Comparison of ENCODE assay signal across 7 cellular contexts in genomic region chr17:82968033-82968841, GRCh38.
A peak's percentile ranks its signal among the peaks of the same experiment; 100 is the strongest.
DNase-seq lines count a peak whose midpoint lies in the region; ATAC-seq, FAIRE-seq and TF ChIP-seq lines count a peak whose summit lies in the region.
"Not testable (repeated sequence)": the region's sequence is repeated elsewhere in the genome, so short reads cannot be mapped to it uniquely, and the experiment has no call there.

No MANE protein-coding gene starts in this region.

- not testable (repeated sequence) for H3K36me3 ChIP-seq in BLaER1 treated with 17β-estradiol and CSF1 and Interleukin-3, amounts not matched to agents 10 nM and 100 nM; OCI-LY1 (ENCODE audit: insufficient read depth, low read length)

- peaks cover 25% of the 10 kb centered on the region for H3K27me3 Mint-ChIP-seq in stimulated activated memory B cell treated with anti-CD40 and anti-IgM and Interleukin-4, amounts not matched to agents 10 μg/mL and 1 μg/mL and 100 μg/mL, for 72 hours

- H3K4me1 Mint-ChIP-seq in stimulated activated memory B cell treated with anti-CD40 and anti-IgM and Interleukin-4, amounts not matched to agents 10 μg/mL and 1 μg/mL and 100 μg/mL, for 72 hours, result peaks cover 42% of the 10 kb centered on the region

- peaks cover 0 to 61% (median 0%) of the 10 kb centered on the region in 11 experiments; a peak in 11 of 22 replicates for H3K27me3 ChIP-seq in BLaER1 treated with 17β-estradiol and CSF1 and Interleukin-3, amounts not matched to agents 10 nM and 100 nM
- not testable (repeated sequence) for H3K27me3 ChIP-seq in OCI-LY1 (ENCODE audit: insufficient read depth, low read length)

- H3K27ac ChIP-seq in BLaER1 treated with 17β-estradiol and CSF1 and Interleukin-3, amounts not matched to agents 10 nM and 100 nM, result peak overlapping the region in 4 of 11 experiments; percentile 57 to 61 (median 60); a peak in 7 of 22 replicates
- peak overlapping the region; percentile 93 for H3K27ac ChIP-seq in OCI-LY1 (ENCODE audit: low read depth, low read length, poor library complexity, severe bottlenecking)

- H3K4me2 ChIP-seq in BLaER1 treated with 17β-estradiol and CSF1 and Interleukin-3, amounts not matched to agents 10 nM and 100 nM, result peak overlapping the region; percentile 77 to 98 (median 92)
- H3K4me2 ChIP-seq in OCI-LY1 (ENCODE audit: low read length), result peak overlapping the region; percentile 38

- H3K9me3 Mint-ChIP-seq in stimulated activated memory B cell treated with anti-CD40 and anti-IgM and Interleukin-4, amounts not matched to agents 10 μg/mL and 1 μg/mL and 100 μg/mL, for 72 hours, result not testable (repeated sequence)

- H3F3A ChIP-seq in OCI-LY1 (ENCODE audit: insufficient read depth, low read length), result not testable (repeated sequence)

- H3K9me3 ChIP-seq in BLaER1 treated with 17β-estradiol and CSF1 and Interleukin-3, amounts not matched to agents 10 nM and 100 nM (replicated peaks in 1 of 11); OCI-LY1 (ENCODE audit: low read length): not testable (repeated sequence)

- H2AFZ ChIP-seq in OCI-LY1 (ENCODE audit: low read length), result not testable (repeated sequence)

- not testable (repeated sequence) for DNase-seq in GM19239 (ENCODE audit: insufficient read length, low spot score)
- peak; percentile 5 for DNase-seq in activated CD4-positive, alpha-beta T cell treated with anti-CD3 and anti-CD28 coated beads for 1 hour
- DNase-seq in left lobe of liver (ENCODE audit: low spot score), result peak; percentile 34

- peak overlapping the region in 5 of 11 experiments; percentile 0 to 67 (median 47); a peak in 5 of 22 replicates for H3K9ac ChIP-seq in BLaER1 treated with 17β-estradiol and CSF1 and Interleukin-3, amounts not matched to agents 10 nM and 100 nM
- H3K9ac ChIP-seq in OCI-LY1 (ENCODE audit: low read length), result peak overlapping the region; percentile 20; the same call in 1 of the 2 replicates

- H3K9me2 ChIP-seq in OCI-LY1 (ENCODE audit: low read depth, low read length), result not testable (repeated sequence)

- H3K4me1 ChIP-seq in BLaER1 treated with 17β-estradiol and CSF1 and Interleukin-3, amounts not matched to agents 10 nM and 100 nM, result peaks cover 74 to 98% (median 94%) of the 10 kb centered on the region in 10 experiments
- peaks cover 60% of the 10 kb centered on the region for H3K4me1 ChIP-seq in OCI-LY1 (ENCODE audit: insufficient read depth, low read length, severe bottlenecking)

- TF ChIP-seq CTCF in OCI-LY1 (IDR thresholded peaks at IDR 0.05; ENCODE audit: low read length), result not testable (repeated sequence)

- H3K36me3 Mint-ChIP-seq in stimulated activated memory B cell treated with anti-CD40 and anti-IgM and Interleukin-4, amounts not matched to agents 10 μg/mL and 1 μg/mL and 100 μg/mL, for 72 hours, result not testable (repeated sequence)

- peak overlapping the region; percentile 52 for H3K4me3 Mint-ChIP-seq in stimulated activated memory B cell treated with anti-CD40 and anti-IgM and Interleukin-4, amounts not matched to agents 10 μg/mL and 1 μg/mL and 100 μg/mL, for 72 hours

- peak overlapping the region; percentile 68 for H3K27ac Mint-ChIP-seq in stimulated activated memory B cell treated with anti-CD40 and anti-IgM and Interleukin-4, amounts not matched to agents 10 μg/mL and 1 μg/mL and 100 μg/mL, for 72 hours

- peak; percentile 21 for ATAC-seq in esophagus mucosa
- ATAC-seq in left lobe of liver, result not testable (repeated sequence)
- peak; percentile 24 for ATAC-seq in stimulated activated memory B cell treated with anti-CD40 and anti-IgM and Interleukin-4, amounts not matched to agents 10 μg/mL and 1 μg/mL and 100 μg/mL, for 72 hours

- not testable (repeated sequence) for H3K79me2 ChIP-seq in OCI-LY1 (ENCODE audit: insufficient read depth, low read length)

- peak; percentile 80 for FAIRE-seq in GM19239 (lab: Jason Lieb, UNC)

- peak overlapping the region in 1 of 10 experiments; percentile 37; a peak in 2 of 20 replicates for H3K4me3 ChIP-seq in BLaER1 treated with 17β-estradiol and CSF1 and Interleukin-3, amounts not matched to agents 10 nM and 100 nM
- peak overlapping the region; percentile 23 for H3K4me3 ChIP-seq in OCI-LY1 (ENCODE audit: low read depth, low read length, poor library complexity, severe bottlenecking)

- not testable (repeated sequence) for H4K20me1 ChIP-seq in BLaER1 treated with 17β-estradiol and CSF1 and Interleukin-3, amounts not matched to agents 10 nM and 100 nM; OCI-LY1 (ENCODE audit: insufficient read depth, low read length)
